In the genomic region with DNA sequence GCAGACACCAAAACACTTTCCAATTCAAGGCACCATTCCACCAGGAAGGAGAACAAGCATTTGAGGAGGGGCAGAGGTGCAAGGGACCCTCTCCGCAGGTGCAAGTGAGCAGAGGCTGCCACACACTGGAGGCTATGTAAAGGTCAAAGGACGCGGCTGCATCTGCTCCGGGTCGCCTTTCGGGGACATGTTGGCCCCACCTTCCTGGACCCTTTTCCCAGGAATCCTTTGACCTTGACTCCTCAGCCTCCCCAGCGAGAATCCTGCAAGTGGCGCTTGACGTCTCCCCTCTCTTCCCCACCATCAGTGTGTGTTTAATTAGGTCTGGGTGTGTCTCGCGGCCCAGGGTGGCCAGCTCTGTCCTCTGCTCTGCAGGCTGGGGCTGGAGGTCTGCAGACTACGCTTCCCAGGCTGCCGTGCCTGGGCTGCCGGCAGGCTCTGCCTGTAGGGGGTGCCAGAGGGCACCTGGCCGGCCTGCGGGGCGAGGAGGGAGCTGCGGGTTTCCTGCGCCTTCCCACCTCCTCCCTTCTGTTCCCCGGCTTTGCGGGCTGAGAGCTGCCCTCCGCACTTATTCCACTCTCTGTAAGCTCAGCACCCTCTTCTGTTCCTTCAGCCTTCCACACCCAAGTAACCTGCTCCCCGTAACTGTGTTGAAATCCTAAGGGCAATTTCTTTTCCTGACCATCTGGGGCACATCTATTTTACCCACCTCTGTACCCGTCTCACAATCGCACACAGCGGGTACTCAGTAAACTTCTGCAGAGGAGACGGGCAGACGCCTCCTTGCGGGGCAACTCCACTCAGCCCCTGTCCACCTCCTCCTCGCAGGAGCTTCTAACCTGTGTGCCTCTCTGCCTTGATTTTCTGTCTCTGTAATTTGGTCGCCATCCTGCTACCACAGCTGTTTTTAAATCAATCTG, we compare ENCODE assay signal across 8 cellular contexts.
DNase-seq lines count a peak whose midpoint lies in the region; ATAC-seq and TF ChIP-seq lines count a peak whose summit lies in the region.

No MANE protein-coding gene starts in this region.

- no peak for TF ChIP-seq POLR2A in Peyer's patch (IDR thresholded peaks at IDR 0.05)

- POLR2A ChIA-PET in GM10248 (lab: Yijun Ruan, JAX) = no interaction called here

- ATAC-seq in HG02884 (IDR thresholded peaks at IDR 0.05; ENCODE audit: unreplicated experiment) (peak; percentile 69), Right ventricle myocardium inferior (peak; percentile 67), psoas muscle (peak in 2 of 4 donors; percentile 51 to 58), HG03039 (IDR thresholded peaks at IDR 0.05; ENCODE audit: unreplicated experiment) (no peak)

- H3K36me3 ChIP-seq in Peyer's patch = no peaks in the 10 kb centered on the region
- H3K36me3 ChIP-seq in psoas muscle (ENCODE audit: insufficient read depth in 1 of 2, low read depth in 1 of 2) = no peaks in the 10 kb centered on the region

- H3K27me3 ChIP-seq in Peyer's patch (no peaks in the 10 kb centered on the region), psoas muscle (ENCODE audit: insufficient read depth in 3 of 3, low read length in 2 of 3) (peaks cover 0 to 41% (median 9%) of the 10 kb centered on the region in 3 donors)

- DNase-seq in GM10248 (ENCODE audit: extremely low spot score) = peak; percentile 81
- peak in 2 of 3 donors; percentile 49 to 70 for DNase-seq in Peyer's patch
- DNase-seq in activated gamma-delta T cell treated with Interleukin-2 at 50 U/mL for 16 hours = peak; percentile 46
- no peak for DNase-seq in Right ventricle myocardium inferior (ENCODE audit: missing footprints)
- peak; percentile 19 to 52 for DNase-seq in psoas muscle
- no peak for DNase-seq in occipital lobe (lab: John Stamatoyannopoulos, UW)

- H3K4me1 ChIP-seq in Peyer's patch = peaks cover 0 to 8% (median 0%) of the 10 kb centered on the region in 4 donors
- no peaks in the 10 kb centered on the region for H3K4me1 ChIP-seq in psoas muscle

- H3K9me3 ChIP-seq in Peyer's patch (no peaks in the 10 kb centered on the region), psoas muscle (no peaks in the 10 kb centered on the region)

- H3K27ac ChIP-seq in Peyer's patch = no peak overlapping the region
- H3K27ac ChIP-seq in psoas muscle = no peak overlapping the region

- intact Hi-C loops in Right ventricle myocardium inferior (cut with DNase I) = no loop called here
- intact Hi-C loops in psoas muscle (cut with DNase I) = loop anchor here in 1 of 2 donors (10.0 kb wide), 1 partner anchor 135 kb away; no protein-coding TSS in a partner anchor

- CTCF ChIA-PET in GM10248 (lab: Yijun Ruan, JAX) = interaction anchor here (0.7 to 2.5 kb wide), 37 partner anchors 9 to 936 kb away, joined by 3 to 26 read pairs (median 4); no protein-coding TSS in a partner anchor

- TF ChIP-seq CTCF in GM10248 (IDR thresholded peaks at IDR 0.05; ENCODE audit: control extremely low read depth, extremely low read depth, low read depth, missing control alignments) = peak; percentile 96
- peak in 4 of 6 experiments; percentile 51 to 58 (median 54) for TF ChIP-seq CTCF in Peyer's patch (IDR thresholded peaks at IDR 0.05)
- TF ChIP-seq CTCF in psoas muscle (IDR thresholded peaks at IDR 0.05) = peak; percentile 54

- 13 to 14% (median 13%) methylated on average over 30 to 31 of the region's 31 CpGs for WGBS in psoas muscle, 3 donors

- no peak overlapping the region for H3K4me3 ChIP-seq in Peyer's patch
- H3K4me3 ChIP-seq in psoas muscle = no peak overlapping the region

Comparison
In these comparisons a context has a peak if more than half of its experiments do, and no peak if none do; other contexts are left out.
1. DNase-seq: peak in GM10248 (single experiment), Peyer's patch (2 of 3), activated gamma-delta T cell treated with Interleukin-2 at 50 U/mL for 16 hours (single experiment) and psoas muscle (2 of 2); none in Right ventricle myocardium inferior (single experiment) and occipital lobe (single experiment).
2. Peak in every context shown above with its lines, with median percentiles within 50 percentile points of each other: CTCF ChIP-seq.